In the genomic region with DNA sequence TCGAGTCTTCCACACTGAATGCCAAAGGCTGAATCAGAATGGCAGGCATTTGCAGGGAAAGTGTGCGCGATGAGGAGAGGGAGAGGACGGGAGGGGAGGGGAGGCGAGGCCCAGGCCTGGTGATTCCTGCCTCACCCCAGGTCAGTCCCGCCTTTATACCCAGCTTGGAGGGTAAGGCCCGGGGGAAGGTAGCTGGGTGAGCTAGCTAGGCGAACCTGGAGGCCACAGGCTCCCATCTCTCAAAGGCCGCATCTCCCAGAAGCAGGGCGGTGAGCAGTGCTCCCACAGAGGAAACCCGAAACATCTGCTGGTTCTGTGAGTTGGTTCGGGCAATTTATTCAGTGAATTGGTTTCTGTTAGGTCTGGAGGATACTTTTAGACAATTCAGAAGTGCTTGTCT, we compare ENCODE assay signal across 33 cellular contexts. TPM values are rescaled to one million over a fixed set of nuclear protein-coding genes. Genes with fewer than 3 reads are reported as not detected.
"Had no signal": no experiment of that assay in that cellular context is flagged by ENCODE, and none has a peak within 500 bp of the region (broad histone marks: within the 10 kb centered on the region; RNA-seq: fewer than 3 reads in every experiment).

No MANE protein-coding gene starts in this region.

- H3K36me3 Mint-ChIP-seq: type B pancreatic cell had no signal

- H2AFZ ChIP-seq: hepatocyte had no signal

- H3K4me3 Mint-ChIP-seq: endodermal cell; naive thymus-derived CD4-positive, alpha-beta T cell; nephron; type B pancreatic cell had no signal

- ATAC-seq: gastroesophageal sphincter; heart left ventricle; left lung; naive thymus-derived CD4-positive, alpha-beta T cell; pancreas; sciatic nerve; stimulated activated naive CD8-positive, alpha-beta T cell treated with anti-CD3 and anti-CD28 coated beads, Interleukin-15, Interleukin-2, amounts not matched to agents 100 U/mL and 50 U/mL, for 24 hours had no signal

- H3K27ac ChIP-seq: epithelial cell of prostate, gastroesophageal sphincter, heart left ventricle, hepatocyte, left lung, neutrophil, pancreas, testis, tibial artery had no signal

- DNase-seq: effector CD8-positive, alpha-beta T cell; endodermal cell; foreskin fibroblast; heart left ventricle; kidney; left lung; mesenchymal stem cell; midbrain; naive thymus-derived CD4-positive, alpha-beta T cell; pancreas; stimulated activated CD4-positive, alpha-beta T cell treated with anti-CD3 and anti-CD28 coated beads, Interleukin-12 subunit alpha, Interleukin-12 subunit beta, amount 100 ng/mL, for 4 hours; stimulated activated CD4-positive, alpha-beta T cell treated with anti-CD3 and anti-CD28 coated beads, Interleukin-1b, Interleukin-23, amount 100 ng/mL, for 48 hours; stimulated activated CD4-positive, alpha-beta T cell treated with anti-CD3 and anti-CD28 coated beads, Interleukin-4, amount 100 ng/mL, for 1 hour; stimulated activated CD8-positive, alpha-beta memory T cell treated with anti-CD3 and anti-CD28 coated beads, Interleukin-4, amount 100 ng/mL, for 48 hours; stimulated activated naive CD8-positive, alpha-beta T cell treated with anti-CD3 and anti-CD28 coated beads, Interleukin-15, Interleukin-2, amounts not matched to agents 100 U/mL and 50 U/mL, for 24 hours; substantia nigra; testis had no signal

- H3K9me3 Mint-ChIP-seq: endodermal cell, type B pancreatic cell had no signal

- H3K4me1 ChIP-seq: gastroesophageal sphincter, heart left ventricle, left lung, pancreas, testis, tibial artery had no signal

- H3K27me3 Mint-ChIP-seq: type B pancreatic cell had no signal

- H3K36me3 ChIP-seq: gastroesophageal sphincter, heart left ventricle, left lung, neutrophil, pancreas, tibial artery had no signal

- H3K4me1 Mint-ChIP-seq: naive thymus-derived CD4-positive, alpha-beta T cell had no signal

- H3K27ac Mint-ChIP-seq: naive thymus-derived CD4-positive, alpha-beta T cell; nephron; progenitor cell of endocrine pancreas; type B pancreatic cell had no signal

- H3K27me3 ChIP-seq: gastroesophageal sphincter, heart left ventricle, hepatocyte, left lung, neutrophil, pancreas, testis, tibial artery had no signal

- H3K4me2 ChIP-seq: hepatocyte, smooth muscle cell had no signal

- H3K79me2 ChIP-seq: hepatocyte had no signal

- H3K4me3 ChIP-seq: gastroesophageal sphincter, heart left ventricle, hepatocyte, left lung, pancreas, smooth muscle cell, testis, tibial artery had no signal

RNA-seq across cellular contexts. Expression of a gene that starts 44.2 kb away (rescaled TPM):
- total RNA-seq: cerebellum; endodermal cell; gastroesophageal sphincter; heart left ventricle; hepatocyte; kidney; left lung; lower leg skin; lung microvascular endothelial cell; mucosa of gallbladder; naive thymus-derived CD4-positive, alpha-beta T cell; omental fat pad; pancreas; progenitor cell of endocrine pancreas; sciatic nerve; smooth muscle cell; testis; urinary bladder had no signal
- polyA plus RNA-seq: heart left ventricle; naive thymus-derived CD4-positive, alpha-beta T cell; pancreas; smooth muscle cell; urinary bladder had no signal

RNA-seq across cellular contexts. Expression of a gene that starts 46.4 kb away (rescaled TPM):
- total RNA-seq: cerebellum; heart left ventricle; hepatocyte; kidney; left lung; lower leg skin; lung microvascular endothelial cell; mucosa of gallbladder; naive thymus-derived CD4-positive, alpha-beta T cell; omental fat pad; pancreas; progenitor cell of endocrine pancreas; sciatic nerve; smooth muscle cell; testis; urinary bladder had no signal
- polyA plus RNA-seq: heart left ventricle; hepatocyte; naive thymus-derived CD4-positive, alpha-beta T cell; urinary bladder had no signal
